11 cellular contexts compared by ENCODE assay signal in the genomic region with DNA sequence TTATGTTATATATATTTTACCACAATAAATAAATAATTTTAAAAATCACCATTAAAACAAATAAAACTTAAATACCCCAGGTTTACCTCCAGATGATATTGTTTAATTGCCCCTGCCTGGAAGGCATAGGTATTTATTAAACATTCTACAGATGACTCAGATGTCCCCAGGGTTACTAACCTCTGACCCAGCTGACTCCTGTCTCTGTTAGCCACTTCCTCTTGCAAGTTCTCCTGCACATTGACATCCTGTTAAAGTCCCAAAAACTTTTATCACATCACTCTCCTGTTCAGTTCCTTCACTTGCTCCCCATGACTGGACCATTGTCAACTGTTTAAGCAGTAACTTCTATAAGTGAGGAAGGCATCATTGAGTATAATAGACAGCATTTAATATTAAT. TPM values are rescaled to one million over a fixed set of nuclear protein-coding genes. Genes with fewer than 3 reads are reported as not detected.
A peak's percentile ranks its signal among the peaks of the same experiment; 100 is the strongest.
DNase-seq lines count a peak whose midpoint lies in the region; ATAC-seq, FAIRE-seq and TF ChIP-seq lines count a peak whose summit lies in the region.
"Had no signal": no experiment of that assay in that cellular context is flagged by ENCODE, and none has a peak within 500 bp of the region (broad histone marks: within the 10 kb centered on the region; RNA-seq: fewer than 3 reads in every experiment).

No MANE protein-coding gene starts in this region.

- DNase-seq in ACHN = peak; percentile 2
- DNase-seq in RCC 7860 (ENCODE audit: low spot score) = peak; percentile 29
- DNase-seq in RKO (ENCODE audit: low spot score) = no peak
- DNase-seq in right cardiac atrium = no peak
- no peak for DNase-seq in dedifferentiated amniotic fluid mesenchymal stem cell (ENCODE audit: extremely low spot score)
- DNase-seq in WERI-Rb-1 = no peak
- DNase-seq: activated naive CD4-positive, alpha-beta T cell treated with Interleukin-2 at 50 U/mL for 16 hours had no signal

- H3K27ac ChIP-seq in right cardiac atrium (ENCODE audit: low read length) = no peak overlapping the region
- no peak overlapping the region for H3K27ac ChIP-seq in WERI-Rb-1

- H3K4me1 ChIP-seq in right cardiac atrium (ENCODE audit: control insufficient read depth, insufficient read depth, low read length) = no peaks in the 10 kb centered on the region

- intact Hi-C loops in right cardiac atrium (cut with DNase I) = no loop called here

- no peaks in the 10 kb centered on the region for H3K36me3 ChIP-seq in WERI-Rb-1

- no peak for TF ChIP-seq CTCF in WERI-Rb-1 (IDR thresholded peaks at IDR 0.05; ENCODE audit: low read depth, low read length)

- no peak for FAIRE-seq in RCC 7860 (lab: Jason Lieb, UNC)

- no peaks in the 10 kb centered on the region for H3K27me3 ChIP-seq in right cardiac atrium (ENCODE audit: control insufficient read depth, insufficient read depth)
- H3K27me3 ChIP-seq in WERI-Rb-1 (ENCODE audit: insufficient read depth, low read depth, severe bottlenecking) = no peaks in the 10 kb centered on the region

- H3K9me3 ChIP-seq in right cardiac atrium (ENCODE audit: control insufficient read depth, low read length) = no peaks in the 10 kb centered on the region
- no peaks in the 10 kb centered on the region for H3K9me3 ChIP-seq in WERI-Rb-1 (ENCODE audit: severe bottlenecking)

- H3K4me3 ChIP-seq in right cardiac atrium (ENCODE audit: low read length) = no peak overlapping the region
- no peak overlapping the region for H3K4me3 ChIP-seq in WERI-Rb-1 (ENCODE audit: low read depth, low read length)

- peak; percentile 88 for ATAC-seq in GM19351 (IDR thresholded peaks at IDR 0.05; ENCODE audit: unreplicated experiment)
- ATAC-seq in HG03095 (IDR thresholded peaks at IDR 0.05; ENCODE audit: unreplicated experiment) = peak; percentile 90
- no peak for ATAC-seq in right cardiac atrium
- ATAC-seq: T-cell had no signal

- in situ Hi-C loops in ACHN (cut with HindIII; ENCODE audit: low pct_ligation_motif_present, low pct_unique_long_range_greater_than_20kb, low sequenced_read_pairs) = no loop called here

RNA-seq across cellular contexts. Expression of gene RAB3C, which starts 37.0 kb away (rescaled TPM):
- total RNA-seq in right cardiac atrium = 1 to 10 TPM in 1 of 4 donors, under 1 TPM in 3; 0.40 to 1.3 (median 0.70) TPM
- 0.34 TPM for polyA plus RNA-seq in right cardiac atrium
- total RNA-seq: epithelial cell of proximal tubule, T-cell had no signal

RNA-seq across cellular contexts. Expression of gene GAPT, which starts 54.7 kb away (rescaled TPM):
- under 1 TPM in 3 of 4 donors, not detected in 1; 0.20 to 0.94 (median 0.76) TPM for total RNA-seq in right cardiac atrium
- 0.11 TPM for polyA plus RNA-seq in right cardiac atrium
- total RNA-seq: epithelial cell of proximal tubule had no signal

Comparison
In these comparisons a context has a peak if more than half of its experiments do, and no peak if none do; other contexts are left out.
1. DNase-seq: peak in ACHN (single experiment) and RCC 7860 (single experiment); none in RKO (single experiment), right cardiac atrium (0 of 3), dedifferentiated amniotic fluid mesenchymal stem cell (single experiment) and WERI-Rb-1 (single experiment).
2. ATAC-seq: peak in GM19351 (single experiment) and HG03095 (single experiment); none in right cardiac atrium (0 of 2).